16 cellular contexts compared by ENCODE assay signal in the genomic region with DNA sequence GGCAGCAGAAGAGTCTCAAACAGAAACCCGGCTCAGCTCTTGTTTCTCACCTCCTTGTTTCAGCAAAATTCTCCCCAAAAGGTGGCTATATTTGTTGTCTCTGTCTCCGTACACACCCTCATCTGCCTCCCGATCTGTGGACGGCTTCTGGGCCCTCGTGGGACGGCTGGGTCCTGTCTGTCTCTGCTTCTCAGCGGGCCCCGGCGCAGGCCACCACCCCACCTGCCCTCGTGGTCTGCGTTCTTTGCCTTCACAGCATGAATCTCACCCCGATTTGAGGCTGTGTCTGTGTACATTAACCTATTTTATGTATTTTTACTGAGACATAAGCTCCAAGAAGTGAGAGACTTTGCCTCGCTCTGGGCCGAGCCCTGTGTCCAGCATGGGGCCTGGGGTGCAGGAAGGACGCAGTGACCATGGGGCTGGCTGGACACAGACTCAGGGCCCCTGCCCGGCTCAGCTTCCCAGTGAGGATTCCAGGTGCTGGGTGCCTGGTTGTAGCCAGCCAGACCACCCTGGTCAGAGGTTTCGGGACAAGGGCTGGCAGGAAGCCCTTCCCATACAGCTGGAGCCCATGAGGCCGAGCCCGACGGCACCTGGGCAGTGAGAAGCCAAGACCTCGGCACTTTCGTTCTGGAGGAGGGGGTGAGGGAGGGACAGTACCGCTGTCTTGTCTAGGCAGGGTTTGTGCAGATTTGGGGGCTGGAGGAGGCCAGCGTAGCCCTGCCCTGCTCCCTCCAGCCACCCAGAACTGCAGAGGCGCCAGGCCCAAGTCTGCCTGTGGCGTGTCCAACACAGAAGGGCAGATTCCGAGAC.
DNase-seq lines count a peak whose midpoint lies in the region; ATAC-seq and TF ChIP-seq lines count a peak whose summit lies in the region.
"Had no signal": no experiment of that assay in that cellular context is flagged by ENCODE, and none has a peak within 500 bp of the region (broad histone marks: within the 10 kb centered on the region; RNA-seq: fewer than 3 reads in every experiment).

No MANE protein-coding gene starts in this region.

- intact Hi-C loops in left ventricle myocardium superior (cut with micrococcal nuclease): no loop called here
- intact Hi-C loops in left cardiac atrium (cut with DNase I): no loop called here

- no peak overlapping the region for H2BK120ac ChIP-seq in mesendoderm (ENCODE audit: low read depth, low read length)

- no peak overlapping the region for H3K4me3 Mint-ChIP-seq in endodermal cell
- H3K4me3 Mint-ChIP-seq: CD4-positive, alpha-beta T cell had no signal

- H4K8ac ChIP-seq in mesendoderm (ENCODE audit: low read depth, low read length): no peak overlapping the region

- DNase-seq in left ventricle myocardium superior (peak; percentile 15), left cardiac atrium (no peak), endodermal cell (peak; percentile 58), mesendoderm (no peak), Kasumi-1 (lab: John Stamatoyannopoulos, UW) (no peak)
- DNase-seq: CD4-positive, alpha-beta T cell; GDM1; NCI-H2029; NCI-H446 treated with DMSO at 0.1 percent for 48 hours; NK-92 treated with Interleukin-12 subunit alpha and Interleukin-12 subunit beta, amount 100 ng/mL, for 24 hours had no signal

- H2BK15ac ChIP-seq in mesendoderm (replicated peaks; ENCODE audit: low read depth): no peak overlapping the region

- H2BK5ac ChIP-seq in mesendoderm (ENCODE audit: low read length): no peak overlapping the region

- no peak overlapping the region for H3K23ac ChIP-seq in mesendoderm (ENCODE audit: low read length)

- H4K5ac ChIP-seq in mesendoderm (ENCODE audit: low read length): no peak overlapping the region

- WGBS in endodermal cell (ENCODE audit: insufficient coverage in 1 of 2, insufficient read length in 1 of 2), 2 experiments: 90 to 92% methylated on average over 20 to 27 of the region's 27 CpGs
- no CpG with 5 or more reads among the region's 27 CpGs for WGBS in mesendoderm (ENCODE audit: extremely low coverage, insufficient coverage, low lambda C conversion rate)

- no peaks in the 10 kb centered on the region for H3K36me3 Mint-ChIP-seq in endodermal cell (ENCODE audit: low read depth)

- H3K9me3 Mint-ChIP-seq in endodermal cell: no peaks in the 10 kb centered on the region
- H3K9me3 Mint-ChIP-seq: CD4-positive, alpha-beta T cell had no signal

- peak overlapping the region; percentile 42 for H3K56ac ChIP-seq in mesendoderm (ENCODE audit: low read length)

- H3K79me2 ChIP-seq in mesendoderm (ENCODE audit: control insufficient read depth, insufficient read depth, low read length): no peaks in the 10 kb centered on the region

- H3K4me1 ChIP-seq in endodermal cell (ENCODE audit: control insufficient read depth, insufficient read depth, low read length) (peaks cover 30% of the 10 kb centered on the region), mesendoderm (ENCODE audit: control insufficient read depth, low read depth, low read length) (peaks cover 8% of the 10 kb centered on the region)

- peaks cover 33% of the 10 kb centered on the region for H3K4me1 Mint-ChIP-seq in endodermal cell

- H3K27ac Mint-ChIP-seq in endodermal cell: peak overlapping the region; percentile 59
- H3K27ac Mint-ChIP-seq: CD4-positive, alpha-beta T cell had no signal

- H3K27me3 ChIP-seq in endodermal cell (ENCODE audit: control insufficient read depth, insufficient read depth, low read length, poor library complexity, severe bottlenecking) (no peaks in the 10 kb centered on the region), mesendoderm (ENCODE audit: insufficient read depth, low read length, poor library complexity) (no peaks in the 10 kb centered on the region)
- H3K27me3 ChIP-seq: Peyer's patch had no signal

- H3K36me3 ChIP-seq in endodermal cell (ENCODE audit: control insufficient read depth, insufficient read depth, low read length) (no peaks in the 10 kb centered on the region), mesendoderm (ENCODE audit: control insufficient read depth, insufficient read depth, low read length) (no peaks in the 10 kb centered on the region)
- H3K36me3 ChIP-seq: Peyer's patch had no signal

- H3K9me3 ChIP-seq in endodermal cell (ENCODE audit: control insufficient read depth, low read length): no peaks in the 10 kb centered on the region
- H3K9me3 ChIP-seq: Caco-2, Peyer's patch had no signal

- H3K27ac ChIP-seq in endodermal cell (ENCODE audit: low read depth, low read length) (no peak overlapping the region), mesendoderm (ENCODE audit: low read depth, low read length) (no peak overlapping the region)
- H3K27ac ChIP-seq: Peyer's patch had no signal

- ATAC-seq in left ventricle myocardium superior (no peak), left cardiac atrium (no peak), HG03521 (IDR thresholded peaks at IDR 0.05; ENCODE audit: unreplicated experiment) (no peak), GM21447 (IDR thresholded peaks at IDR 0.05; ENCODE audit: unreplicated experiment) (no peak), GM19395 (IDR thresholded peaks at IDR 0.05; ENCODE audit: unreplicated experiment) (no peak)
- ATAC-seq: Right ventricle myocardium inferior had no signal

- H3K4me2 ChIP-seq in mesendoderm (ENCODE audit: low read length): no peak overlapping the region

- peak overlapping the region; percentile 38 for H2AK5ac ChIP-seq in mesendoderm (ENCODE audit: low read length)

- H3K27me3 Mint-ChIP-seq in endodermal cell (ENCODE audit: insufficient read depth): no peaks in the 10 kb centered on the region

- H3K4ac ChIP-seq in mesendoderm (ENCODE audit: low read depth, low read length): no peak overlapping the region

- no peak overlapping the region for H3K9ac ChIP-seq in endodermal cell (ENCODE audit: extremely low read depth, low read length, poor library complexity, severe bottlenecking)
- no peak overlapping the region for H3K9ac ChIP-seq in mesendoderm (ENCODE audit: low read length)

- TF ChIP-seq CTCF in endodermal cell (conservative IDR thresholded peaks at IDR 0.05): no peak

- H3K4me3 ChIP-seq in endodermal cell (ENCODE audit: low read length) (no peak overlapping the region), mesendoderm (ENCODE audit: low read length) (no peak overlapping the region)
- H3K4me3 ChIP-seq: Peyer's patch had no signal

- H3K18ac ChIP-seq in mesendoderm (ENCODE audit: low read length): no peak overlapping the region

- no peaks in the 10 kb centered on the region for H3K79me1 ChIP-seq in mesendoderm (ENCODE audit: low read length)

Comparison
In these comparisons a context has a peak if more than half of its experiments do, and no peak if none do; other contexts are left out.
1. DNase-seq: peak in left ventricle myocardium superior (single experiment) and endodermal cell (single experiment); none in left cardiac atrium (single experiment), mesendoderm (single experiment) and Kasumi-1 (0 of 2).